32 cellular contexts compared by ENCODE assay signal in genomic region chrX:86044210-86044609, GRCh38.
"Had no signal": no experiment of that assay in that cellular context is flagged by ENCODE, and none has a peak within 500 bp of the region (broad histone marks: within the 10 kb centered on the region; RNA-seq: fewer than 3 reads in every experiment).

No MANE protein-coding gene starts in this region.

- H3K36me3 ChIP-seq: neural progenitor cell, ovary, spleen, suprapubic skin, tibial artery, transverse colon, upper lobe of right lung, uterus had no signal

- H3K4me2 ChIP-seq: neural progenitor cell, smooth muscle cell had no signal

- H3K4me1 ChIP-seq: testis, upper lobe of right lung had no signal

- H2AFZ ChIP-seq: neural progenitor cell, parathyroid adenoma had no signal

- H3K9ac ChIP-seq: neural progenitor cell, parathyroid adenoma had no signal

- H3K36me3 Mint-ChIP-seq: natural killer cell treated with Interleukin-12 subunit alpha and Interleukin-12 subunit beta and Interleukin-15 and Interleukin-18, amount 100 ng/mL, for 72 hours had no signal

- H3K4me3 Mint-ChIP-seq: naive thymus-derived CD8-positive, alpha-beta T cell; natural killer cell treated with Interleukin-12 subunit alpha and Interleukin-12 subunit beta and Interleukin-15 and Interleukin-18, amount 100 ng/mL, for 72 hours; nephron progenitor cell; neural progenitor cell; stimulated activated memory B cell treated with anti-CD40 and anti-IgM and Interleukin-4, amounts not matched to agents 10 μg/mL and 1 μg/mL and 100 μg/mL, for 72 hours; stimulated activated naive CD8-positive, alpha-beta T cell treated with anti-CD3 and anti-CD28 coated beads, Interleukin-15, amount 100 ng/mL, for 72 hours; type B pancreatic cell had no signal

- H3K27me3 Mint-ChIP-seq: naive thymus-derived CD8-positive, alpha-beta T cell; progenitor cell of endocrine pancreas; stimulated activated memory B cell treated with anti-CD40 and anti-IgM and Interleukin-4, amounts not matched to agents 10 μg/mL and 1 μg/mL and 100 μg/mL, for 72 hours; stimulated activated naive CD8-positive, alpha-beta T cell treated with anti-CD3 and anti-CD28 coated beads, Interleukin-15, amount 100 ng/mL, for 72 hours; type B pancreatic cell had no signal

- ATAC-seq: naive thymus-derived CD8-positive, alpha-beta T cell; natural killer cell treated with Interleukin-12 subunit alpha and Interleukin-12 subunit beta and Interleukin-15 and Interleukin-18, amount 100 ng/mL, for 72 hours; psoas muscle; right cardiac atrium; sciatic nerve; stimulated activated memory B cell treated with anti-CD40 and anti-IgM and Interleukin-4, amounts not matched to agents 10 μg/mL and 1 μg/mL and 100 μg/mL, for 72 hours; stimulated activated naive CD8-positive, alpha-beta T cell treated with anti-CD3 and anti-CD28 coated beads, Interleukin-15, amount 100 ng/mL, for 72 hours; stimulated activated naive CD8-positive, alpha-beta T cell treated with anti-CD3 and anti-CD28 coated beads, Interleukin-15, Interleukin-2, amounts not matched to agents 100 U/mL and 50 U/mL, for 24 hours; upper lobe of right lung had no signal

- H3K27ac Mint-ChIP-seq: naive thymus-derived CD8-positive, alpha-beta T cell; natural killer cell treated with Interleukin-12 subunit alpha and Interleukin-12 subunit beta and Interleukin-15 and Interleukin-18, amount 100 ng/mL, for 72 hours; nephron progenitor cell; neural progenitor cell; progenitor cell of endocrine pancreas; stimulated activated memory B cell treated with anti-CD40 and anti-IgM and Interleukin-4, amounts not matched to agents 10 μg/mL and 1 μg/mL and 100 μg/mL, for 72 hours; stimulated activated naive CD8-positive, alpha-beta T cell treated with anti-CD3 and anti-CD28 coated beads, Interleukin-15, amount 100 ng/mL, for 72 hours; type B pancreatic cell had no signal

- DNase-seq: naive thymus-derived CD8-positive, alpha-beta T cell; nephron progenitor cell; occipital lobe; ovary; posterior cingulate gyrus; psoas muscle; right cardiac atrium; spleen; stimulated activated CD4-positive, alpha-beta T cell treated with anti-CD3 and anti-CD28 coated beads, Interleukin-12 subunit alpha, Interleukin-12 subunit beta, amount 100 ng/mL, for 4 hours; stimulated activated CD4-positive, alpha-beta T cell treated with anti-CD3 and anti-CD28 coated beads, Interleukin-1b, Interleukin-23, amount 100 ng/mL, for 48 hours; stimulated activated CD4-positive, alpha-beta T cell treated with anti-CD3 and anti-CD28 coated beads, Interleukin-4, amount 100 ng/mL, for 1 hour; stimulated activated CD4-positive, alpha-beta T cell treated with anti-CD3 and anti-CD28 coated beads, Interleukin-4, amount 100 ng/mL, for 4 hours; stimulated activated CD8-positive, alpha-beta memory T cell treated with anti-CD3 and anti-CD28 coated beads, Interleukin-4, amount 100 ng/mL, for 48 hours; stimulated activated naive CD4-positive, alpha-beta T cell; stimulated activated naive CD8-positive, alpha-beta T cell treated with anti-CD3 and anti-CD28 coated beads, Interleukin-15, amount 100 ng/mL, for 72 hours; stimulated activated naive CD8-positive, alpha-beta T cell treated with anti-CD3 and anti-CD28 coated beads, Interleukin-15, Interleukin-2, amounts not matched to agents 100 U/mL and 50 U/mL, for 24 hours; substantia nigra; testis; tibial artery; transverse colon; upper lobe of right lung; uterus had no signal

- H3K4me3 ChIP-seq: ovary, psoas muscle, skin epidermis, smooth muscle cell, spleen, suprapubic skin, testis, tibial artery, transverse colon, upper lobe of right lung, uterus had no signal

- H3K27ac ChIP-seq: neural progenitor cell, ovary, parathyroid adenoma, psoas muscle, skin epidermis, spleen, suprapubic skin, testis, tibial artery, transverse colon, upper lobe of right lung, uterus had no signal

- H3K9me3 ChIP-seq: ovary, psoas muscle, spleen, suprapubic skin, testis, transverse colon, upper lobe of right lung, uterus had no signal

- H3K27me3 ChIP-seq: neural progenitor cell, ovary, spleen, suprapubic skin, testis, tibial artery, transverse colon, upper lobe of right lung, uterus had no signal

- H3K9me3 Mint-ChIP-seq: naive thymus-derived CD8-positive, alpha-beta T cell; natural killer cell treated with Interleukin-12 subunit alpha and Interleukin-12 subunit beta and Interleukin-15 and Interleukin-18, amount 100 ng/mL, for 72 hours; stimulated activated memory B cell treated with anti-CD40 and anti-IgM and Interleukin-4, amounts not matched to agents 10 μg/mL and 1 μg/mL and 100 μg/mL, for 72 hours had no signal
